Comparison of ENCODE assay signal across 9 cellular contexts in the genomic region with DNA sequence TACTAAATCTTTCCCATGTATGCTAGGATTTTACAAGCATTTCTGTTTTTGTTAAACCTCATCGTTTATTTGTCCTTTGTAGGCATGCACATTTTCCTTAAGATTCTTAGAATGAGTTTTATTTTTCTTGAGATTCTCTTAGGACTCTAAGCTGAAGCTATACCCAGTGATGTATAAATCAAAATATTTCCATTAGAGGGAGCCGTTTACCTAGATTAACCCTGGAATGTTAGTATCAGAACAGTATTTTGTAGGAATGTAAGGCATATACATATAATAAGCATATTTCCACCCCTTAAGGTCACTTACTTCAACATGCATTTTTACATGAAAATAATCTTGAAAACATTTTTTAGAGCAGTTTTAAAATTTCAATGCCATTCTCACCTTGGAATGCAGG. TPM values are rescaled to one million over a fixed set of nuclear protein-coding genes. Genes with fewer than 3 reads are reported as not detected.
DNase-seq lines count a peak whose midpoint lies in the region; ATAC-seq and TF ChIP-seq lines count a peak whose summit lies in the region.
"Had no signal": no experiment of that assay in that cellular context is flagged by ENCODE, and none has a peak within 500 bp of the region (broad histone marks: within the 10 kb centered on the region; RNA-seq: fewer than 3 reads in every experiment).

No MANE protein-coding gene starts in this region.

- intact Hi-C loops in ascending aorta (cut with DNase I) (no loop called here), right lobe of liver (cut with DNase I) (no loop called here)

- TF ChIP-seq POLR2A in right lobe of liver (IDR thresholded peaks at IDR 0.05): no peak

- H3K27me3 ChIP-seq in DND-41 (ENCODE audit: insufficient read depth, low read length, poor library complexity): no peaks in the 10 kb centered on the region
- no peaks in the 10 kb centered on the region for H3K27me3 ChIP-seq in ascending aorta
- H3K27me3 ChIP-seq in right lobe of liver: no peaks in the 10 kb centered on the region
- H3K27me3 ChIP-seq in MG63: no peaks in the 10 kb centered on the region

- no peak overlapping the region for H2AFZ ChIP-seq in DND-41 (ENCODE audit: low read depth, low read length)

- no peaks in the 10 kb centered on the region for H3K79me2 ChIP-seq in DND-41 (ENCODE audit: insufficient read depth, low read length)

- no peak for DNase-seq in DND-41
- no peak for DNase-seq in LNCaP clone FGC (ENCODE audit: low read depth)
- no peak for DNase-seq in ascending aorta (ENCODE audit: low spot score in 2 of 2)
- no peak for DNase-seq in right lobe of liver
- no peak for DNase-seq in omental fat pad (ENCODE audit: low spot score)
- DNase-seq in NCI-H1930 (lab: John Stamatoyannopoulos, UW): no peak
- DNase-seq in MG63: no peak
- no peak for DNase-seq in NK-92 treated with Interleukin-12 subunit alpha and Interleukin-12 subunit beta, amount 100 ng/mL, for 24 hours (lab: John Stamatoyannopoulos, UW)
- DNase-seq: stimulated activated CD4-positive, alpha-beta T cell treated with anti-CD3 and anti-CD28 coated beads, Interleukin-15, amount 100 ng/mL, for 24 hours had no signal

- no peaks in the 10 kb centered on the region for H3K4me1 ChIP-seq in DND-41 (ENCODE audit: insufficient read depth, low read length)
- no peaks in the 10 kb centered on the region for H3K4me1 ChIP-seq in ascending aorta
- no peaks in the 10 kb centered on the region for H3K4me1 ChIP-seq in right lobe of liver

- TF ChIP-seq CTCF in DND-41 (IDR thresholded peaks at IDR 0.05; ENCODE audit: borderline replicate concordance, extremely low read depth, low read length, poor library complexity, severe bottlenecking) (peak; percentile 52), LNCaP clone FGC (IDR thresholded peaks at IDR 0.05; ENCODE audit: control insufficient read depth, extremely low read depth, insufficient read depth) (peak; percentile 45), ascending aorta (IDR thresholded peaks at IDR 0.05) (peak in 2 of 3 experiments; percentile 10 to 34), right lobe of liver (IDR thresholded peaks at IDR 0.05) (peak; percentile 21 to 33 (median 32)), omental fat pad (IDR thresholded peaks at IDR 0.05) (no peak)

- H3K4me2 ChIP-seq in DND-41 (ENCODE audit: insufficient read depth, low read length): no peak overlapping the region

- no peak overlapping the region for H3K4me3 ChIP-seq in DND-41 (ENCODE audit: low read depth in 1 of 2, low read length in 2 of 2)
- H3K4me3 ChIP-seq in LNCaP clone FGC (ENCODE audit: low read depth, low read length): no peak overlapping the region
- no peak overlapping the region for H3K4me3 ChIP-seq in ascending aorta
- H3K4me3 ChIP-seq in right lobe of liver: no peak overlapping the region
- H3K4me3 ChIP-seq in MG63: no peak overlapping the region

- H3K27ac ChIP-seq in DND-41 (ENCODE audit: low read length): no peak overlapping the region
- no peak overlapping the region for H3K27ac ChIP-seq in ascending aorta
- H3K27ac ChIP-seq in right lobe of liver: no peak overlapping the region

- H4K20me1 ChIP-seq in DND-41 (ENCODE audit: insufficient read depth, low read length): no peaks in the 10 kb centered on the region

- ATAC-seq in DND-41 (ENCODE audit: insufficient read depth, low read depth) (peak; percentile 53; the same call in 1 of the 3 replicates), right lobe of liver (peak; percentile 59 to 72 (median 70)), omental fat pad (ENCODE audit: low FRiP score) (no peak)

- H3K36me3 ChIP-seq in DND-41 (ENCODE audit: insufficient read depth, low read length) (no peaks in the 10 kb centered on the region), ascending aorta (no peaks in the 10 kb centered on the region), right lobe of liver (no peaks in the 10 kb centered on the region), MG63 (no peaks in the 10 kb centered on the region)

- WGBS in right lobe of liver (ENCODE audit: insufficient coverage, low coverage, low lambda C conversion rate, missing lambda C conversion rate): 6% methylated on average over 2 of the region's 2 CpGs

- no peaks in the 10 kb centered on the region for H3K9me3 ChIP-seq in DND-41 (ENCODE audit: insufficient read depth, low read length, severe bottlenecking)
- no peaks in the 10 kb centered on the region for H3K9me3 ChIP-seq in ascending aorta
- H3K9me3 ChIP-seq in right lobe of liver: no peaks in the 10 kb centered on the region
- H3K9me3 ChIP-seq in MG63: no peaks in the 10 kb centered on the region

- no peak overlapping the region for H3K9ac ChIP-seq in DND-41 (ENCODE audit: low read depth, low read length)

RNA-seq across cellular contexts. Expression of gene FCHO2, which starts 35.2 kb away (rescaled TPM):
- total RNA-seq in ascending aorta (10.7 TPM), right lobe of liver (10 to 100 TPM; 11.7 to 22.8 (median 14.8) TPM), omental fat pad (10 to 100 TPM; 25.3 to 39.9 (median 31.0) TPM)
- total RNA-seq in MG63 (2014; rRNA removed; shearing (Covaris generic); ENCODE audit: low replicate concordance): 4.2 and 4.4 TPM in 2 replicates

Comparison
In these comparisons a context has a peak if more than half of its experiments do, and no peak if none do; other contexts are left out.
1. CTCF ChIP-seq: peak in DND-41 (single experiment), LNCaP clone FGC (single experiment), ascending aorta (2 of 3) and right lobe of liver (4 of 4); none in omental fat pad (0 of 3).